ENCODE assay signal across 8 cellular contexts in genomic region chr9:131349881-131350563, GRCh38. TPM values are rescaled to one million over a fixed set of nuclear protein-coding genes. Genes with fewer than 3 reads are reported as not detected.
DNase-seq lines count a peak whose midpoint lies in the region; ATAC-seq and TF ChIP-seq lines count a peak whose summit lies in the region.

No MANE protein-coding gene starts in this region.

- H3K27me3 ChIP-seq in mucosa of rectum (ENCODE audit: control insufficient read depth in 2 of 2, insufficient read depth in 2 of 2, low read length in 2 of 2): no peaks in the 10 kb centered on the region

- DNase-seq in DMS79 treated with DMSO at 0.1 percent for 48 hours (lab: John Stamatoyannopoulos, UW) (peak; percentile 90), KG1 (lab: John Stamatoyannopoulos, UW) (peak; percentile 49), OCI-M2 (lab: John Stamatoyannopoulos, UW; ENCODE audit: unreplicated experiment) (peak; percentile 18), activated T-cell treated with anti-CD3 and anti-CD28 coated beads for 24 hours (ENCODE audit: low read depth) (peak; percentile 80), epithelial cell of proximal tubule (ENCODE audit: low read depth) (no peak)
- DNase-seq in stimulated activated CD8-positive, alpha-beta memory T cell treated with anti-CD3 and anti-CD28 coated beads, Interleukin-4, amount 100 ng/mL, for 24 hours (ENCODE audit: low read depth): peak; percentile 85

- no peak overlapping the region for H3K27ac ChIP-seq in mucosa of rectum (ENCODE audit: low read depth in 2 of 2, low read length in 2 of 2)

- no peaks in the 10 kb centered on the region for H3K36me3 ChIP-seq in mucosa of rectum (ENCODE audit: control insufficient read depth in 2 of 2, insufficient read depth in 2 of 2, low read length in 2 of 2)

- peak overlapping the region; percentile 54 for H3K4me3 ChIP-seq in epithelial cell of proximal tubule (ENCODE audit: low read depth, low read length)
- H3K4me3 ChIP-seq in mucosa of rectum (ENCODE audit: low read length in 2 of 2): peak overlapping the region; percentile 12 to 61

- peaks cover 3 to 5% of the 10 kb centered on the region in 2 donors for H3K4me1 ChIP-seq in mucosa of rectum (ENCODE audit: control insufficient read depth in 2 of 2, insufficient read depth in 2 of 2, low read length in 2 of 2)

- H3K9ac ChIP-seq in mucosa of rectum (ENCODE audit: low read depth in 1 of 2, low read length in 2 of 2): peak overlapping the region in 1 of 2 donors; percentile 13

- no peaks in the 10 kb centered on the region for H3K9me3 ChIP-seq in mucosa of rectum (ENCODE audit: control insufficient read depth in 2 of 2, low read length in 2 of 2)

- peak; percentile 85 for TF ChIP-seq CTCF in epithelial cell of proximal tubule (conservative IDR thresholded peaks at IDR 0.05; ENCODE audit: low read depth, low read length)

- ATAC-seq in GM19023 (IDR thresholded peaks at IDR 0.05; ENCODE audit: unreplicated experiment): no peak

RNA-seq across cellular contexts. Expression of gene PRRC2B, which starts 43.9 kb away (rescaled TPM):
- 80.7 and 112 TPM in 2 replicates for total RNA-seq in epithelial cell of proximal tubule
